32 cellular contexts compared by ENCODE assay signal in the genomic region with DNA sequence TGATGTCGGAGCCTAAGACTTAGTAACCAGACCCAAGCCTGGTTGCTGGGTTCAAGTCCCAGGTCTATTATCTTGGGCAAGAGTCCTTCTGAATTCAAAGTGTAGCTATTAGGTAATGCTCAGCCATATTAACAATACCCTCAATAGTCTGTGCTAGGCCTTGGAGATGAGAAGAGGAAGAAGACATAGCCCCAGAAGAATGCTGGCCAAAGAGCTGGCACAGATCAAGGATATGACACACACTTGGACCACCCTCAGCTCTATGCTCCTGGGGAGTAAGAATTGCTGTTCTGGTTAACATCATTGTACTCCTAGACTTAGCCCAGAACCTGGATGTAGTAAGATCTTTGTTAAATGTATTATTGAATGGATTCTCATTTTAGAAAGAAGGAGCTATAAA.
"Had no signal": no experiment of that assay in that cellular context is flagged by ENCODE, and none has a peak within 500 bp of the region (broad histone marks: within the 10 kb centered on the region; RNA-seq: fewer than 3 reads in every experiment).

No MANE protein-coding gene starts in this region.

- DNase-seq: activated B cell treated with CpG ODN at 0.5 μM for 24 hours; activated CD4-positive, alpha-beta memory T cell treated with anti-CD3 and anti-CD28 coated beads for 36 hours; activated CD4-positive, alpha-beta T cell treated with anti-CD3 and anti-CD28 coated beads for 4 hours; activated CD4-positive, alpha-beta T cell treated with anti-CD3 and anti-CD28 coated beads, Interleukin-2, amount 10 ng/mL, durations not matched to agents 24 days and 14 days; activated CD4-positive, alpha-beta T cell treated with anti-CD3 and anti-CD28 coated beads, Interleukin-2, amount 50 U/mL, for 1 hour; activated CD4-positive, alpha-beta T cell treated with anti-CD3 and anti-CD28 coated beads, Interleukin-2, amount 50 U/mL, for 4 hours; activated CD4-positive, CD25-positive, alpha-beta regulatory T cell treated with anti-CD3 and anti-CD28 coated beads, Interleukin-2, amount 50 U/mL, for 72 hours; activated CD8-positive, alpha-beta memory T cell treated with anti-CD3 and anti-CD28 coated beads, Interleukin-2, amount 50 U/mL, for 4 hours; activated CD8-positive, alpha-beta T cell treated with anti-CD3 and anti-CD28 coated beads for 36 hours; activated effector memory CD4-positive, alpha-beta T cell treated with anti-CD3 and anti-CD28 coated beads, Interleukin-2, amount 50 U/mL, for 16 hours; activated gamma-delta T cell treated with Interleukin-2 at 50 U/mL for 16 hours; activated naive CD4-positive, alpha-beta T cell; activated naive CD4-positive, alpha-beta T cell treated with anti-CD3 and anti-CD28 coated beads for 36 hours; activated naive CD4-positive, alpha-beta T cell treated with anti-CD3 and anti-CD28 coated beads, Interleukin-2, amount 50 U/mL, for 16 hours; activated naive CD8-positive, alpha-beta T cell treated with anti-CD3 and anti-CD28 coated beads for 36 hours; activated T-cell treated with anti-CD3 and anti-CD28 coated beads for 4 hours; activated T-cell treated with anti-CD3 and anti-CD28 coated beads, Interleukin-2, amount 50 U/mL, for 1 hour; activated T-cell treated with anti-CD3 and anti-CD28 coated beads, Interleukin-2, amount 50 U/mL, for 4 hours; activated T-cell treated with anti-CD3 and anti-CD28 coated beads, Interleukin-2, amount 50 U/mL, for 72 hours; adrenal gland; amniotic stem cell; aorta; body of pancreas; brain microvascular endothelial cell; cerebellar nuclear complex; T-helper 1 cell; T-helper 2 cell; T-helper 9 cell had no signal

- H3K27me3 ChIP-seq: adrenal gland, body of pancreas, brain microvascular endothelial cell, breast epithelium had no signal

- H3K36me3 ChIP-seq: adrenal gland, brain microvascular endothelial cell, breast epithelium had no signal

- ATAC-seq: activated CD8-positive, alpha-beta T cell treated with anti-CD3 and anti-CD28 coated beads for 36 hours; activated naive CD4-positive, alpha-beta T cell treated with anti-CD3 and anti-CD28 coated beads, Interleukin-2, amount 50 U/mL, for 72 hours; activated T-cell treated with anti-CD3 and anti-CD28 coated beads, Interleukin-2, amount 50 U/mL, for 4 hours; activated T-cell treated with anti-CD3 and anti-CD28 coated beads, Interleukin-2, amount 50 U/mL, for 72 hours; activated T-helper 17 cell treated with anti-CD3 and anti-CD28 coated beads, Interleukin-2, amount 50 U/mL, for 72 hours; body of pancreas had no signal

- H3K4me1 ChIP-seq: adrenal gland, body of pancreas, breast epithelium had no signal

- H3K9me3 ChIP-seq: adrenal gland, body of pancreas, breast epithelium had no signal

- H3K4me3 ChIP-seq: adrenal gland, body of pancreas, breast epithelium had no signal

- H3K27ac ChIP-seq: adrenal gland, body of pancreas, brain microvascular endothelial cell, breast epithelium, VCaP had no signal
